In genomic region chr11:11279956-11280689, GRCh38 we compare ENCODE assay signal across 10 cellular contexts.
DNase-seq lines count a peak whose midpoint lies in the region; ATAC-seq and TF ChIP-seq lines count a peak whose summit lies in the region.
"Had no signal": no experiment of that assay in that cellular context is flagged by ENCODE, and none has a peak within 500 bp of the region (broad histone marks: within the 10 kb centered on the region; RNA-seq: fewer than 3 reads in every experiment).

No MANE protein-coding gene starts in this region.

- ATAC-seq in HG02852 (IDR thresholded peaks at IDR 0.05; ENCODE audit: unreplicated experiment) (no peak), GM19351 (IDR thresholded peaks at IDR 0.05; ENCODE audit: unreplicated experiment) (no peak), GM18505 (IDR thresholded peaks at IDR 0.05; ENCODE audit: unreplicated experiment) (no peak), GM19452 (IDR thresholded peaks at IDR 0.05; ENCODE audit: unreplicated experiment) (no peak)
- ATAC-seq: mucosa of descending colon had no signal

- no peak overlapping the region for H3K4me3 Mint-ChIP-seq in progenitor cell of endocrine pancreas (ENCODE audit: low read depth)

- no peak for TF ChIP-seq POLR2A in GM18505 (IDR thresholded peaks at IDR 0.05; ENCODE audit: borderline replicate concordance, extremely low read depth, insufficient read depth, insufficient read length)

- H3K36me3 Mint-ChIP-seq in progenitor cell of endocrine pancreas (ENCODE audit: insufficient read depth): no peaks in the 10 kb centered on the region

- peaks cover 13% of the 10 kb centered on the region for H3K4me1 Mint-ChIP-seq in progenitor cell of endocrine pancreas (ENCODE audit: low read depth)

- no peak overlapping the region for H3K27ac ChIP-seq in coronary artery

- H3K9me3 Mint-ChIP-seq in progenitor cell of endocrine pancreas (ENCODE audit: low read depth): peaks cover 11% of the 10 kb centered on the region

- H3K27me3 Mint-ChIP-seq in progenitor cell of endocrine pancreas: no peaks in the 10 kb centered on the region

- peak overlapping the region; percentile 75 for H3K27ac Mint-ChIP-seq in progenitor cell of endocrine pancreas

- no peak overlapping the region for H3K4me3 ChIP-seq in coronary artery
- H3K4me3 ChIP-seq: mucosa of descending colon had no signal

- TF ChIP-seq CTCF in coronary artery (IDR thresholded peaks at IDR 0.05) (no peak), progenitor cell of endocrine pancreas (IDR thresholded peaks at IDR 0.05; ENCODE audit: unreplicated experiment) (no peak)

- DNase-seq in HCEC 1CT: peak; percentile 38
- DNase-seq in NCI-H2196 treated with DMSO at 0.1 percent for 48 hours (lab: John Stamatoyannopoulos, UW; ENCODE audit: unreplicated experiment): peak; percentile 37
- DNase-seq in coronary artery (ENCODE audit: low spot score): peak; percentile 46
- no peak for DNase-seq in progenitor cell of endocrine pancreas (ENCODE audit: low spot score, unreplicated experiment)
- DNase-seq: NCI-H446 treated with DMSO at 0.1 percent for 48 hours had no signal
